Comparison of ENCODE assay signal across 18 cellular contexts in the genomic region with DNA sequence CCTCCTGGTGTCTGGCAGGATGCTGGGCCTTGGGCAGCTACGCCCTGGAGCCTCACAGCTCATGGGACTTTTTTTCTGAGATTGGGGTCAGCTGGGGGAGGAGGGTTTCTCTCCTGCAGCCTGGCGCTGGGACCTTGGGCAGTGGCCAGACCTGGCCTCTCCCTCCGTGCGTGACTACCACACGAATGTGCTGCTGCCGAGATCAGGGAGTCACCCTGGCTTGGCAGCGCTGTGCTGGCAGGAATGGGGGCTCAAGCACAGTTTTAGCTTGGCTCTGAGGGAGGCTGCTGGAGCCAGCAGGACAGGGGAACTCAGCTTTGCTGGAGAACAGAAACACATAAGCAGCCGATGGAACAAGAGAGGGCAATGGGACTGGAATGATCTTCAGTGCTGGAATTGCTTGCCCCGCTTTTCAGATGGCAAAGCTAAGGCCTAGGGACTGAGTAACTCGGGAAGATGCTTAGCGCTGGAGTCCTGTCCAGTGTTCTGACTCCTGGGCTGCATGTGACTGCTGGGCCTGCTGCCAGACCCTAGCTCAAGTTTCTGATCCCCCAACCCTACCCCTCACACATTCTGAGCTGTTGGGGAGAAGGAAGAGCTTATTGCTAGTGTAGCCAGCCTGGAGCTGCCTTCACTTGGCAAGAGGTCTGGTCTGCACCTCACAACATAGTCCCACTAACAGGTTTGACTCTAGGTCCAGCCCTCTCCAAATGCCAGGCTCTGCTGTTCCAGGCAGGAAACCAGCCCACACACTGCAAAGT.
DNase-seq lines count a peak whose midpoint lies in the region; ATAC-seq and TF ChIP-seq lines count a peak whose summit lies in the region.
"Had no signal": no experiment of that assay in that cellular context is flagged by ENCODE, and none has a peak within 500 bp of the region (broad histone marks: within the 10 kb centered on the region; RNA-seq: fewer than 3 reads in every experiment).

No MANE protein-coding gene starts in this region.

- BruUV-seq in PC-9 (replicated peaks; lab: Mats Ljungman, UMichigan), result no TSS peak

- H3K4me2 ChIP-seq in PC-9, result no peak overlapping the region

- no peaks in the 10 kb centered on the region; the same call in 1 of the 2 replicates for H4K20me1 ChIP-seq in PC-9 (ENCODE audit: insufficient read depth)

- H3K4me3 Mint-ChIP-seq in brain, result no peak overlapping the region
- H3K4me3 Mint-ChIP-seq: memory B cell; stimulated activated naive CD8-positive, alpha-beta T cell treated with anti-CD3 and anti-CD28 coated beads, Interleukin-15, Interleukin-2, amounts not matched to agents 100 ng/mL and 50 ng/mL, for 24 hours; T-cell had no signal

- H3K4me1 Mint-ChIP-seq in brain, result peaks cover 60% of the 10 kb centered on the region
- H3K4me1 Mint-ChIP-seq: memory B cell, T-cell had no signal

- H3K27ac ChIP-seq in testis (peak overlapping the region in 1 of 2 donors; percentile 15), PC-9 (no peak overlapping the region), Peyer's patch (no peak overlapping the region)
- H3K27ac ChIP-seq: brain microvascular endothelial cell, HL-60 had no signal

- H3K9me3 ChIP-seq in testis, result no peaks in the 10 kb centered on the region
- H3K9me3 ChIP-seq in PC-9 (ENCODE audit: insufficient read depth, low read depth), result no peaks in the 10 kb centered on the region
- no peaks in the 10 kb centered on the region for H3K9me3 ChIP-seq in Peyer's patch

- no peaks in the 10 kb centered on the region for H3K36me3 ChIP-seq in testis (ENCODE audit: low read depth, missing control alignments)
- no peaks in the 10 kb centered on the region for H3K36me3 ChIP-seq in PC-9 (ENCODE audit: low read depth)
- no peaks in the 10 kb centered on the region for H3K36me3 ChIP-seq in Peyer's patch
- H3K36me3 ChIP-seq: brain microvascular endothelial cell had no signal

- 35 to 48% methylated on average over 4 to 11 of the region's 11 CpGs for WGBS in testis, 2 donors

- CTCF ChIA-PET in PC-9 (lab: Charles Lee), result no interaction called here

- H2AFZ ChIP-seq in PC-9, result no peak overlapping the region

- H3K79me2 ChIP-seq in PC-9 (ENCODE audit: low read depth), result no peaks in the 10 kb centered on the region

- no peaks in the 10 kb centered on the region for H3K36me3 Mint-ChIP-seq in brain
- H3K36me3 Mint-ChIP-seq: memory B cell, T-cell had no signal

- H3K9me3 Mint-ChIP-seq in brain, result no peaks in the 10 kb centered on the region
- H3K9me3 Mint-ChIP-seq: memory B cell; stimulated activated naive CD8-positive, alpha-beta T cell treated with anti-CD3 and anti-CD28 coated beads, Interleukin-15, Interleukin-2, amounts not matched to agents 100 ng/mL and 50 ng/mL, for 24 hours; T-cell had no signal

- H3K27me3 ChIP-seq in testis (no peaks in the 10 kb centered on the region), PC-9 (ENCODE audit: insufficient read depth, low read depth) (no peaks in the 10 kb centered on the region), Peyer's patch (no peaks in the 10 kb centered on the region)
- H3K27me3 ChIP-seq: brain microvascular endothelial cell had no signal

- peak overlapping the region in 3 of 5 experiments; percentile 0 to 80 (median 67) for H3K27ac Mint-ChIP-seq in brain
- H3K27ac Mint-ChIP-seq: memory B cell; stimulated activated naive CD8-positive, alpha-beta T cell treated with anti-CD3 and anti-CD28 coated beads, Interleukin-15, Interleukin-2, amounts not matched to agents 100 ng/mL and 50 ng/mL, for 24 hours; T-cell had no signal

- intact Hi-C loops in testis (cut with DNase I; ENCODE audit: low total_unique reads), result no loop called here
- intact Hi-C loops in PC-9 (cut with micrococcal nuclease; ENCODE audit: unreplicated experiment), result no loop called here

- peak; percentile 83 for DNase-seq in M059J (ENCODE audit: low read depth)
- peak; percentile 46 for DNase-seq in iris pigment epithelial cell (ENCODE audit: low read depth)
- DNase-seq in testis, result peak; percentile 89
- no peak for DNase-seq in PC-9
- no peak for DNase-seq in Peyer's patch
- DNase-seq: activated CD4-positive, CD25-positive, alpha-beta regulatory T cell; activated naive CD4-positive, alpha-beta T cell; brain microvascular endothelial cell; DMS79 treated with DMSO at 0.1 percent for 48 hours; KG1; NCI-H510A treated with DMSO at 0.1 percent for 48 hours; OCI-M1; T-cell had no signal

- peaks cover 19% of the 10 kb centered on the region for H3K27me3 Mint-ChIP-seq in brain

- TF ChIP-seq CTCF in brain (conservative IDR thresholded peaks at IDR 0.05), result no peak
- no peak for TF ChIP-seq CTCF in testis (IDR thresholded peaks at IDR 0.05)
- TF ChIP-seq CTCF in PC-9 (conservative IDR thresholded peaks at IDR 0.05), result no peak
- TF ChIP-seq CTCF in Peyer's patch (IDR thresholded peaks at IDR 0.05), result no peak

- H3K4me3 ChIP-seq in testis (no peak overlapping the region), PC-9 (no peak overlapping the region), Peyer's patch (no peak overlapping the region)

- POLR2A ChIA-PET in PC-9 (lab: Charles Lee; ENCODE audit: unreplicated experiment), result no interaction called here

- H3K4me1 ChIP-seq in testis (peaks cover 49% of the 10 kb centered on the region), PC-9 (replicated peaks; ENCODE audit: insufficient read depth) (no peaks in the 10 kb centered on the region), Peyer's patch (no peaks in the 10 kb centered on the region)

- no peaks in the 10 kb centered on the region for H3K9me2 ChIP-seq in PC-9 (ENCODE audit: insufficient read depth)

- TF ChIP-seq POLR2A in testis (IDR thresholded peaks at IDR 0.05) (no peak), Peyer's patch (IDR thresholded peaks at IDR 0.05) (no peak)

- ATAC-seq in HG03342 (IDR thresholded peaks at IDR 0.05; ENCODE audit: unreplicated experiment), result no peak
- ATAC-seq: T-cell had no signal

- no peaks in the 10 kb centered on the region; the same call in 1 of the 2 replicates for H3F3A ChIP-seq in PC-9 (ENCODE audit: insufficient read depth, low read depth)

Comparison
In these comparisons a context has a peak if more than half of its experiments do, and no peak if none do; other contexts are left out.
1. DNase-seq: peak in M059J (single experiment), iris pigment epithelial cell (single experiment) and testis (single experiment); none in PC-9 (0 of 2) and Peyer's patch (0 of 3).